ENCODE assay signal across 18 cellular contexts in genomic region chr17:2647961-2648360, GRCh38.
"Had no signal": no experiment of that assay in that cellular context is flagged by ENCODE, and none has a peak within 500 bp of the region (broad histone marks: within the 10 kb centered on the region; RNA-seq: fewer than 3 reads in every experiment).

No MANE protein-coding gene starts in this region.

- ATAC-seq: foreskin keratinocyte; heart left ventricle; sciatic nerve; stimulated activated naive CD8-positive, alpha-beta T cell treated with anti-CD3 and anti-CD28 coated beads, Interleukin-15, amount 100 ng/mL, for 72 hours; upper lobe of right lung had no signal

- H3K36me3 Mint-ChIP-seq: natural killer cell had no signal

- H3K27me3 ChIP-seq: foreskin keratinocyte, heart left ventricle, spleen, testis, tibial nerve, upper lobe of right lung, vagina had no signal

- H3K27ac ChIP-seq: foreskin keratinocyte, heart left ventricle, spleen, testis, tibial nerve, upper lobe of right lung, vagina had no signal

- DNase-seq: effector memory CD4-positive, alpha-beta T cell; erythroblast; foreskin keratinocyte; heart left ventricle; hippocampal formation; kidney glomerular epithelial cell; natural killer cell; posterior cingulate gyrus; spleen; stimulated activated CD4-positive, alpha-beta T cell treated with anti-CD3 and anti-CD28 coated beads, Interleukin-2, amount 100 ng/mL, for 24 hours; stimulated activated CD4-positive, alpha-beta T cell treated with anti-CD3 and anti-CD28 coated beads, Interleukin-4, amount 100 ng/mL, for 4 hours; stimulated activated naive CD8-positive, alpha-beta T cell treated with anti-CD3 and anti-CD28 coated beads, Interleukin-15, amount 100 ng/mL, for 72 hours; testis; upper lobe of right lung had no signal

- H3K4me1 Mint-ChIP-seq: neural crest cell; stimulated activated naive CD8-positive, alpha-beta T cell treated with anti-CD3 and anti-CD28 coated beads, Interleukin-15, amount 100 ng/mL, for 72 hours had no signal

- H3K36me3 ChIP-seq: vagina had no signal

- H3K27ac Mint-ChIP-seq: stimulated activated naive CD8-positive, alpha-beta T cell treated with anti-CD3 and anti-CD28 coated beads, Interleukin-15, amount 100 ng/mL, for 72 hours had no signal

- H3K27me3 Mint-ChIP-seq: stimulated activated naive CD8-positive, alpha-beta T cell treated with anti-CD3 and anti-CD28 coated beads, Interleukin-15, amount 100 ng/mL, for 72 hours had no signal

- H3K4me3 Mint-ChIP-seq: natural killer cell; neural crest cell; stimulated activated naive CD8-positive, alpha-beta T cell treated with anti-CD3 and anti-CD28 coated beads, Interleukin-15, amount 100 ng/mL, for 72 hours had no signal

- H3K9me3 Mint-ChIP-seq: natural killer cell had no signal

- H3K4me1 ChIP-seq: foreskin keratinocyte, testis, tibial nerve, upper lobe of right lung had no signal

- H3K9me3 ChIP-seq: testis, upper lobe of right lung, vagina had no signal

- H3K4me3 ChIP-seq: heart left ventricle, spleen, testis, tibial nerve, upper lobe of right lung, vagina had no signal
